Comparison of ENCODE assay signal across 8 cellular contexts in genomic region chr21:45596704-45597318, GRCh38. TPM values are rescaled to one million over a fixed set of nuclear protein-coding genes. Genes with fewer than 3 reads are reported as not detected.
DNase-seq lines count a peak whose midpoint lies in the region; ATAC-seq and TF ChIP-seq lines count a peak whose summit lies in the region.

No MANE protein-coding gene starts in this region.

- H3K4me3 ChIP-seq in Caco-2 (ENCODE audit: low read depth, low read length) (no peak overlapping the region), RWPE2 (ENCODE audit: severe bottlenecking) (no peak overlapping the region), vagina (no peak overlapping the region)

- H3K27me3 ChIP-seq in Caco-2 (replicated peaks; ENCODE audit: control insufficient read depth, insufficient read depth, low read length): no peaks in the 10 kb centered on the region
- peaks cover 10% of the 10 kb centered on the region for H3K27me3 ChIP-seq in RWPE2 (ENCODE audit: insufficient read depth, poor library complexity, severe bottlenecking)
- no peaks in the 10 kb centered on the region for H3K27me3 ChIP-seq in vagina

- no TSS peak for BruUV-seq in Caco-2 (replicated peaks; lab: Mats Ljungman, UMichigan)

- H3K4me3 Mint-ChIP-seq in Caco-2 (ENCODE audit: unreplicated experiment) (no peak overlapping the region), progenitor cell of endocrine pancreas (ENCODE audit: low read depth) (no peak overlapping the region)

- CTCF ChIA-PET in Caco-2 (lab: Charles Lee): interaction anchor here (0.5 to 4.1 kb wide), 5 partner anchors 21 to 282 kb away, joined by 3 to 52 read pairs (median 3); no protein-coding TSS in a partner anchor

- H3K27ac ChIP-seq in RWPE2 (ENCODE audit: poor library complexity, severe bottlenecking) (no peak overlapping the region), vagina (no peak overlapping the region)

- H3K9me3 Mint-ChIP-seq in Caco-2 (ENCODE audit: unreplicated experiment) (peaks cover 9% of the 10 kb centered on the region), progenitor cell of endocrine pancreas (ENCODE audit: low read depth) (no peaks in the 10 kb centered on the region)

- no peaks in the 10 kb centered on the region for H3K4me1 ChIP-seq in Caco-2
- no peaks in the 10 kb centered on the region for H3K4me1 ChIP-seq in RWPE2 (ENCODE audit: insufficient read depth, poor library complexity, severe bottlenecking)
- no peaks in the 10 kb centered on the region for H3K4me1 ChIP-seq in vagina

- H3K4me1 Mint-ChIP-seq in Caco-2 (ENCODE audit: low read depth, unreplicated experiment) (no peaks in the 10 kb centered on the region), progenitor cell of endocrine pancreas (ENCODE audit: low read depth) (no peaks in the 10 kb centered on the region)

- H3K27me3 Mint-ChIP-seq in Caco-2 (ENCODE audit: insufficient read depth, unreplicated experiment): peaks cover 14% of the 10 kb centered on the region
- peaks cover 51% of the 10 kb centered on the region for H3K27me3 Mint-ChIP-seq in progenitor cell of endocrine pancreas

- ATAC-seq in RWPE2 (ENCODE audit: low read depth) (peak; percentile 71), HG03521 (IDR thresholded peaks at IDR 0.05; ENCODE audit: unreplicated experiment) (no peak)

- H3K36me3 ChIP-seq in Caco-2 (ENCODE audit: control insufficient read depth, insufficient read depth, low read length): no peaks in the 10 kb centered on the region
- H3K36me3 ChIP-seq in RWPE2 (ENCODE audit: low read depth): no peaks in the 10 kb centered on the region
- no peaks in the 10 kb centered on the region for H3K36me3 ChIP-seq in vagina

- peak; percentile 80 to 89 for TF ChIP-seq CTCF in Caco-2 (IDR thresholded peaks at IDR 0.05; ENCODE audit: insufficient read depth in 1 of 2, low read depth in 1 of 2, low read length in 1 of 2, severe bottlenecking in 1 of 2, unreplicated experiment in 1 of 2)
- TF ChIP-seq CTCF in RWPE2 (IDR thresholded peaks at IDR 0.05; ENCODE audit: poor library complexity, severe bottlenecking): peak; percentile 85
- TF ChIP-seq CTCF in progenitor cell of endocrine pancreas (IDR thresholded peaks at IDR 0.05; ENCODE audit: unreplicated experiment): peak; percentile 90
- peak; percentile 22 to 72 (median 65) for TF ChIP-seq CTCF in vagina (IDR thresholded peaks at IDR 0.05)

- H3K27ac Mint-ChIP-seq in Caco-2 (ENCODE audit: unreplicated experiment): no peak overlapping the region
- no peak overlapping the region for H3K27ac Mint-ChIP-seq in progenitor cell of endocrine pancreas

- H3K36me3 Mint-ChIP-seq in Caco-2 (ENCODE audit: insufficient read depth, unreplicated experiment) (no peaks in the 10 kb centered on the region), progenitor cell of endocrine pancreas (ENCODE audit: insufficient read depth) (no peaks in the 10 kb centered on the region)

- H3K9me3 ChIP-seq in Caco-2: no peaks in the 10 kb centered on the region
- no peaks in the 10 kb centered on the region for H3K9me3 ChIP-seq in RWPE2 (ENCODE audit: severe bottlenecking)
- no peaks in the 10 kb centered on the region for H3K9me3 ChIP-seq in vagina

- intact Hi-C loops in Caco-2 (cut with micrococcal nuclease; ENCODE audit: unreplicated experiment): loop anchor here (1.0 kb wide), 2 partner anchors 41 to 223 kb away; no protein-coding TSS in a partner anchor
- intact Hi-C loops in head of caudate nucleus (cut with DNase I): no loop called here
- intact Hi-C loops in vagina (cut with DNase I): loop anchor here (5.0 kb wide), 1 partner anchor 40 kb away; no protein-coding TSS in a partner anchor

- TF ChIP-seq POLR2A in vagina (IDR thresholded peaks at IDR 0.05): no peak

- POLR2A ChIA-PET in Caco-2 (lab: Charles Lee): no interaction called here

- peak; percentile 73 to 80 for DNase-seq in Caco-2
- peak; percentile 42 for DNase-seq in HK-2 (ENCODE audit: unreplicated experiment)
- peak; percentile 70 for DNase-seq in RWPE2 (ENCODE audit: low spot score)
- DNase-seq in activated effector memory CD4-positive, alpha-beta T cell treated with anti-CD3 and anti-CD28 coated beads, Interleukin-2, amount 50 U/mL, for 16 hours: peak; percentile 93
- peak; percentile 35 to 87 (median 73) for DNase-seq in head of caudate nucleus
- DNase-seq in progenitor cell of endocrine pancreas (ENCODE audit: low spot score, unreplicated experiment): peak; percentile 75
- no peak for DNase-seq in vagina (ENCODE audit: extremely low spot score in 2 of 2)

RNA-seq across cellular contexts. Expression of gene PCBP3, which starts 46.7 kb away (rescaled TPM):
- total RNA-seq in Caco-2 (2022) (0.75 TPM in 1 of 2 replicates, not detected in the other), progenitor cell of endocrine pancreas (3.7 and 4.3 TPM in 2 replicates), vagina (4.9 TPM)

RNA-seq across cellular contexts. Expression of gene SLC19A1, which starts 54.6 kb away (rescaled TPM):
- total RNA-seq in Caco-2 (2022) (45.4 and 47.3 TPM in 2 replicates), progenitor cell of endocrine pancreas (25.6 and 28.5 TPM in 2 replicates), vagina (4.9 TPM)

Comparison
In these comparisons a context has a peak if more than half of its experiments do, and no peak if none do; other contexts are left out.
1. DNase-seq: peak in Caco-2 (2 of 2), HK-2 (single experiment), RWPE2 (single experiment), activated effector memory CD4-positive, alpha-beta T cell treated with anti-CD3 and anti-CD28 coated beads, Interleukin-2, amount 50 U/mL, for 16 hours (single experiment), head of caudate nucleus (42 of 42) and progenitor cell of endocrine pancreas (single experiment); none in vagina (0 of 2).
2. Peak in every context shown above with its lines, with median percentiles within 50 percentile points of each other: CTCF ChIP-seq.